10 cellular contexts compared by ENCODE assay signal in genomic region chr1:2389644-2390043, GRCh38. TPM values are rescaled to one million over a fixed set of nuclear protein-coding genes. Genes with fewer than 3 reads are reported as not detected.
DNase-seq lines count a peak whose midpoint lies in the region; ATAC-seq and TF ChIP-seq lines count a peak whose summit lies in the region.
"Had no signal": no experiment of that assay in that cellular context is flagged by ENCODE, and none has a peak within 500 bp of the region (broad histone marks: within the 10 kb centered on the region; RNA-seq: fewer than 3 reads in every experiment).

No MANE protein-coding gene starts in this region.

- H3K9me3 Mint-ChIP-seq in T-cell (no peaks in the 10 kb centered on the region), type B pancreatic cell (no peaks in the 10 kb centered on the region)

- peaks cover 36% of the 10 kb centered on the region for H3K79me2 ChIP-seq in fibroblast of lung (ENCODE audit: control insufficient read depth, insufficient read depth, low read length)

- H3K9me3 ChIP-seq in right atrium auricular region: no peaks in the 10 kb centered on the region
- H3K9me3 ChIP-seq in fibroblast of lung (ENCODE audit: control insufficient read depth, insufficient read depth, low read depth, low read length): no peaks in the 10 kb centered on the region
- H3K9me3 ChIP-seq: stomach had no signal

- H3K4me1 Mint-ChIP-seq in T-cell (peaks cover 25 to 34% (median 29%) of the 10 kb centered on the region in 3 donors), type B pancreatic cell (ENCODE audit: unreplicated experiment) (peaks cover 16% of the 10 kb centered on the region)

- H3K27ac ChIP-seq in right atrium auricular region (no peak overlapping the region), fibroblast of lung (ENCODE audit: insufficient read depth, low read length) (no peak overlapping the region)
- H3K27ac ChIP-seq: stomach had no signal

- H3K27ac Mint-ChIP-seq in T-cell: no peak overlapping the region
- peak overlapping the region; percentile 48 for H3K27ac Mint-ChIP-seq in type B pancreatic cell

- H3K4me2 ChIP-seq in fibroblast of lung (ENCODE audit: extremely low read depth, insufficient read depth, low read length): peak overlapping the region; percentile 8

- H3K27me3 Mint-ChIP-seq in T-cell (no peaks in the 10 kb centered on the region), type B pancreatic cell (no peaks in the 10 kb centered on the region)

- H4K20me1 ChIP-seq in fibroblast of lung (ENCODE audit: control insufficient read depth, extremely low read depth, insufficient read depth, low read length): no peaks in the 10 kb centered on the region

- H3K4me1 ChIP-seq in right atrium auricular region: peaks cover 0 to 36% of the 10 kb centered on the region in 2 donors
- H3K4me1 ChIP-seq in fibroblast of lung (ENCODE audit: control insufficient read depth, extremely low read depth, insufficient read depth, low read length): peaks cover 12% of the 10 kb centered on the region

- TF ChIP-seq CTCF in right atrium auricular region (IDR thresholded peaks at IDR 0.05): no peak
- no peak for TF ChIP-seq CTCF in fibroblast of lung (conservative IDR thresholded peaks at IDR 0.05 in 1 of 2, IDR thresholded peaks at IDR 0.05 in 1 of 2; ENCODE audit: low read depth in 1 of 2, low read length in 2 of 2)
- no peak for TF ChIP-seq CTCF in type B pancreatic cell (conservative IDR thresholded peaks at IDR 0.05)

- no peak for ATAC-seq in left cardiac atrium
- no peak for ATAC-seq in T-cell (replicated peaks in 1 of 4)
- no peak for ATAC-seq in HG02938 (IDR thresholded peaks at IDR 0.05; ENCODE audit: unreplicated experiment)
- no peak for ATAC-seq in HG03521 (IDR thresholded peaks at IDR 0.05; ENCODE audit: unreplicated experiment)
- ATAC-seq in HG03457 (IDR thresholded peaks at IDR 0.05; ENCODE audit: unreplicated experiment): no peak
- ATAC-seq: Panc1 had no signal

- intact Hi-C loops in left cardiac atrium (cut with DNase I): no loop called here

- CTCF ChIA-PET in T-cell (lab: Charles Lee): interaction anchor here in 1 of 2 donors (0.5 kb wide), 1 partner anchor 185 kb away, joined by 3 read pairs; no protein-coding TSS in a partner anchor

- peak overlapping the region; percentile 75 to 84 (median 77) for H3K4me3 Mint-ChIP-seq in T-cell
- peak overlapping the region; percentile 87 for H3K4me3 Mint-ChIP-seq in type B pancreatic cell

- H2AFZ ChIP-seq in fibroblast of lung (ENCODE audit: low read length): no peak overlapping the region

- no peak overlapping the region for H3K9ac ChIP-seq in fibroblast of lung (ENCODE audit: insufficient read depth, low read length)

- H3K4me3 ChIP-seq in right atrium auricular region (no peak overlapping the region), fibroblast of lung (replicated peaks in 1 of 4; ENCODE audit: control extremely low read depth in 1 of 4, insufficient read depth in 1 of 4, low read depth in 3 of 4, low read length in 4 of 4) (no peak overlapping the region)

- no peaks in the 10 kb centered on the region for H3K27me3 ChIP-seq in right atrium auricular region
- no peaks in the 10 kb centered on the region for H3K27me3 ChIP-seq in fibroblast of lung (ENCODE audit: control insufficient read depth, insufficient read depth, low read length)
- H3K27me3 ChIP-seq: stomach had no signal

- no peaks in the 10 kb centered on the region for H3K36me3 ChIP-seq in right atrium auricular region
- peaks cover 5% of the 10 kb centered on the region for H3K36me3 ChIP-seq in fibroblast of lung (ENCODE audit: control insufficient read depth, insufficient read depth, low read length)

- H3K36me3 Mint-ChIP-seq in T-cell (no peaks in the 10 kb centered on the region), type B pancreatic cell (peaks cover 3% of the 10 kb centered on the region)

- DNase-seq in left cardiac atrium (peak; percentile 10), right atrium auricular region (ENCODE audit: low spot score) (no peak), T-cell (no peak), fibroblast of lung (ENCODE audit: low read depth in 2 of 2) (no peak), type B pancreatic cell (ENCODE audit: extremely low spot score, unreplicated experiment) (no peak)
- DNase-seq: stomach had no signal

- POLR2A ChIA-PET in T-cell (lab: Charles Lee): no interaction called here

RNA-seq across cellular contexts. Expression of gene MORN1, which starts 1.7 kb away (rescaled TPM):
- 1 to 10 TPM; 3.7 to 4.9 TPM for total RNA-seq in left cardiac atrium
- 1 to 10 TPM; 2.2 to 3.8 TPM for total RNA-seq in right atrium auricular region
- 10 to 100 TPM in 3 of 5 donors, 1 to 10 TPM in 2; 8.2 to 17.5 (median 13.2) TPM for total RNA-seq in T-cell
- 10.3 and 10.6 TPM in 2 replicates for total RNA-seq in fibroblast of lung
- 3.5 and 3.9 TPM in 2 replicates for polyA plus RNA-seq in fibroblast of lung
- 3.6 and 4.3 TPM in 2 replicates for polyA plus RNA-seq in fibroblast of lung (2012)
- 7.6 and 8.1 TPM in 2 replicates for polyA minus RNA-seq in fibroblast of lung (ENCODE audit: low replicate concordance)
- total RNA-seq in type B pancreatic cell (ENCODE audit: low replicate concordance): 17.7 and 27.5 TPM in 2 replicates

RNA-seq across cellular contexts. Expression of gene RER1, which starts 2.0 kb away (rescaled TPM):
- total RNA-seq in left cardiac atrium: 100 to 1,000 TPM in 1 of 2 donors, 10 to 100 TPM in 1; 96.2 to 105 TPM
- 10 to 100 TPM; 38.8 to 47.2 TPM for total RNA-seq in right atrium auricular region
- total RNA-seq in T-cell: 100 to 1,000 TPM in 3 of 5 donors, 10 to 100 TPM in 2; 84.3 to 129 (median 125) TPM
- 58.3 and 76.1 TPM in 2 replicates for total RNA-seq in fibroblast of lung
- polyA plus RNA-seq in fibroblast of lung: 271 TPM in 2 replicates
- polyA plus RNA-seq in fibroblast of lung (2012): 197 and 217 TPM in 2 replicates
- 197 and 247 TPM in 2 replicates for polyA minus RNA-seq in fibroblast of lung (ENCODE audit: low replicate concordance)
- 126 and 174 TPM in 2 replicates for total RNA-seq in type B pancreatic cell (ENCODE audit: low replicate concordance)

RNA-seq across cellular contexts. Expression of gene PEX10, which starts 22.7 kb away (rescaled TPM):
- 10 to 100 TPM; 12.3 to 14.5 TPM for total RNA-seq in left cardiac atrium
- 10 to 100 TPM; 16.2 to 17.4 TPM for total RNA-seq in right atrium auricular region
- total RNA-seq in T-cell: 10 to 100 TPM; 11.7 to 13.2 (median 12.2) TPM
- 31.6 and 33.4 TPM in 2 replicates for total RNA-seq in fibroblast of lung
- polyA plus RNA-seq in fibroblast of lung: 15.4 and 19.0 TPM in 2 replicates
- polyA plus RNA-seq in fibroblast of lung (2012): 16.0 and 24.6 TPM in 2 replicates
- polyA minus RNA-seq in fibroblast of lung (ENCODE audit: low replicate concordance): 7.5 and 12.7 TPM in 2 replicates
- 26.7 and 27.3 TPM in 2 replicates for total RNA-seq in type B pancreatic cell (ENCODE audit: low replicate concordance)
